In genomic region chr1:5810131-5810530, GRCh38 we compare ENCODE assay signal across 23 cellular contexts.
DNase-seq lines count a peak whose midpoint lies in the region; ATAC-seq and TF ChIP-seq lines count a peak whose summit lies in the region.
"Had no signal": no experiment of that assay in that cellular context is flagged by ENCODE, and none has a peak within 500 bp of the region (broad histone marks: within the 10 kb centered on the region; RNA-seq: fewer than 3 reads in every experiment).

No MANE protein-coding gene starts in this region.

- no peak for TF ChIP-seq CTCF in chondrocyte (IDR thresholded peaks at IDR 0.05)

- no peak overlapping the region for H3K27ac ChIP-seq in BLaER1 treated with 17β-estradiol and CSF1 and Interleukin-3, amounts not matched to agents 10 nM and 100 nM

- no peaks in the 10 kb centered on the region; a peak in 1 of 22 replicates for H4K20me1 ChIP-seq in BLaER1 treated with 17β-estradiol and CSF1 and Interleukin-3, amounts not matched to agents 10 nM and 100 nM

- H3K36me3 Mint-ChIP-seq in chondrocyte (ENCODE audit: low read depth) = no peaks in the 10 kb centered on the region
- no peaks in the 10 kb centered on the region for H3K36me3 Mint-ChIP-seq in activated T-cell treated with anti-CD3 and anti-CD28 coated beads, Interleukin-2, amount 50 U/mL, for 4 hours (ENCODE audit: insufficient read depth)
- H3K36me3 Mint-ChIP-seq in activated CD4-positive, alpha-beta T cell treated with anti-CD3 and anti-CD28 coated beads, Interleukin-2, amount 10 ng/mL, durations not matched to agents 7 days and 5 days (ENCODE audit: low read depth) = no peaks in the 10 kb centered on the region
- H3K36me3 Mint-ChIP-seq: CD14-positive monocyte; CD4-positive, alpha-beta memory T cell; CD4-positive, CD25-positive, alpha-beta regulatory T cell; CD8-positive, alpha-beta memory T cell had no signal

- intact Hi-C loops in posterior vena cava (cut with DNase I) = no loop called here

- H3K4me2 ChIP-seq in BLaER1 treated with 17β-estradiol and CSF1 and Interleukin-3, amounts not matched to agents 10 nM and 100 nM = peak overlapping the region in 7 of 11 experiments; percentile 71 to 97 (median 85); a peak in 13 of 22 replicates

- peaks cover 28 to 58% (median 53%) of the 10 kb centered on the region in 10 experiments for H3K4me1 ChIP-seq in BLaER1 treated with 17β-estradiol and CSF1 and Interleukin-3, amounts not matched to agents 10 nM and 100 nM
- H3K4me1 ChIP-seq: BE2C had no signal

- H3K4me1 Mint-ChIP-seq in chondrocyte (ENCODE audit: low read depth) = no peaks in the 10 kb centered on the region
- H3K4me1 Mint-ChIP-seq in activated T-cell treated with anti-CD3 and anti-CD28 coated beads, Interleukin-2, amount 50 U/mL, for 4 hours (ENCODE audit: low read depth) = no peaks in the 10 kb centered on the region
- no peaks in the 10 kb centered on the region for H3K4me1 Mint-ChIP-seq in activated CD4-positive, alpha-beta T cell treated with anti-CD3 and anti-CD28 coated beads, Interleukin-2, amount 10 ng/mL, durations not matched to agents 7 days and 5 days
- H3K4me1 Mint-ChIP-seq: CD14-positive monocyte; CD4-positive, alpha-beta memory T cell; CD4-positive, CD25-positive, alpha-beta regulatory T cell; CD8-positive, alpha-beta memory T cell had no signal

- H3K27me3 Mint-ChIP-seq in chondrocyte (ENCODE audit: low read depth) = no peaks in the 10 kb centered on the region
- peaks cover 15% of the 10 kb centered on the region for H3K27me3 Mint-ChIP-seq in activated T-cell treated with anti-CD3 and anti-CD28 coated beads, Interleukin-2, amount 50 U/mL, for 4 hours (ENCODE audit: low read depth)
- no peaks in the 10 kb centered on the region for H3K27me3 Mint-ChIP-seq in activated CD4-positive, alpha-beta T cell treated with anti-CD3 and anti-CD28 coated beads, Interleukin-2, amount 10 ng/mL, durations not matched to agents 7 days and 5 days

- H3K9ac ChIP-seq in BLaER1 treated with 17β-estradiol and CSF1 and Interleukin-3, amounts not matched to agents 10 nM and 100 nM = no peak overlapping the region

- CTCF ChIA-PET in activated CD4-positive, alpha-beta T cell treated with anti-CD3 and anti-CD28 coated beads, Interleukin-2, amount 10 ng/mL, durations not matched to agents 7 days and 5 days (lab: Charles Lee) = no interaction called here

- peaks cover 0 to 8% (median 0%) of the 10 kb centered on the region in 11 experiments; a peak in 1 of 22 replicates for H3K9me3 ChIP-seq in BLaER1 treated with 17β-estradiol and CSF1 and Interleukin-3, amounts not matched to agents 10 nM and 100 nM (replicated peaks in 1 of 11)
- H3K9me3 ChIP-seq: BE2C had no signal

- H3K36me3 ChIP-seq in BLaER1 treated with 17β-estradiol and CSF1 and Interleukin-3, amounts not matched to agents 10 nM and 100 nM = no peaks in the 10 kb centered on the region
- H3K36me3 ChIP-seq: BE2C had no signal

- no peak overlapping the region for H3K4me3 ChIP-seq in BLaER1 treated with 17β-estradiol and CSF1 and Interleukin-3, amounts not matched to agents 10 nM and 100 nM
- H3K4me3 ChIP-seq: GM12878 had no signal

- DNase-seq in chondrocyte (ENCODE audit: low spot score) = peak; percentile 59
- DNase-seq in posterior vena cava (ENCODE audit: low spot score) = peak; percentile 62
- no peak for DNase-seq in activated T-cell treated with anti-CD3 and anti-CD28 coated beads, Interleukin-2, amount 50 U/mL, for 4 hours
- DNase-seq in activated CD4-positive, alpha-beta T cell treated with anti-CD3 and anti-CD28 coated beads, Interleukin-2, amount 10 ng/mL, durations not matched to agents 7 days and 5 days = no peak
- no peak for DNase-seq in NCI-H2196 treated with DMSO at 0.1 percent for 48 hours (lab: John Stamatoyannopoulos, UW; ENCODE audit: unreplicated experiment)
- DNase-seq: 8988T; ACHN; BE2C; C1 segment of cervical spinal cord; CD4-positive, alpha-beta memory T cell; CD4-positive, CD25-positive, alpha-beta regulatory T cell; CD8-positive, alpha-beta memory T cell; COR-L47; DMS 273 treated with DMSO at 0.1 percent for 48 hours; DMS153; DMS53; DMS79; DND-41; EL had no signal

- no peak overlapping the region for H3K4me3 Mint-ChIP-seq in chondrocyte (ENCODE audit: unreplicated experiment)
- no peak overlapping the region for H3K4me3 Mint-ChIP-seq in activated T-cell treated with anti-CD3 and anti-CD28 coated beads, Interleukin-2, amount 50 U/mL, for 4 hours
- no peak overlapping the region for H3K4me3 Mint-ChIP-seq in activated CD4-positive, alpha-beta T cell treated with anti-CD3 and anti-CD28 coated beads, Interleukin-2, amount 10 ng/mL, durations not matched to agents 7 days and 5 days
- H3K4me3 Mint-ChIP-seq: CD14-positive monocyte; CD4-positive, alpha-beta memory T cell; CD4-positive, CD25-positive, alpha-beta regulatory T cell; CD8-positive, alpha-beta memory T cell had no signal

- H3K27me3 ChIP-seq in BLaER1 treated with 17β-estradiol and CSF1 and Interleukin-3, amounts not matched to agents 10 nM and 100 nM = peaks cover 0 to 11% (median 0%) of the 10 kb centered on the region in 11 experiments; a peak in 4 of 22 replicates
- H3K27me3 ChIP-seq: BE2C had no signal

- H3K9me3 Mint-ChIP-seq in chondrocyte (ENCODE audit: low read depth) = no peaks in the 10 kb centered on the region
- H3K9me3 Mint-ChIP-seq in activated T-cell treated with anti-CD3 and anti-CD28 coated beads, Interleukin-2, amount 50 U/mL, for 4 hours = no peaks in the 10 kb centered on the region
- no peaks in the 10 kb centered on the region for H3K9me3 Mint-ChIP-seq in activated CD4-positive, alpha-beta T cell treated with anti-CD3 and anti-CD28 coated beads, Interleukin-2, amount 10 ng/mL, durations not matched to agents 7 days and 5 days
- H3K9me3 Mint-ChIP-seq: CD4-positive, alpha-beta memory T cell; CD4-positive, CD25-positive, alpha-beta regulatory T cell; CD8-positive, alpha-beta memory T cell had no signal

- no peak overlapping the region for H3K27ac Mint-ChIP-seq in chondrocyte (ENCODE audit: unreplicated experiment)
- H3K27ac Mint-ChIP-seq in activated CD4-positive, alpha-beta T cell treated with anti-CD3 and anti-CD28 coated beads, Interleukin-2, amount 10 ng/mL, durations not matched to agents 7 days and 5 days = no peak overlapping the region
- H3K27ac Mint-ChIP-seq: CD14-positive monocyte; CD4-positive, alpha-beta memory T cell; CD4-positive, CD25-positive, alpha-beta regulatory T cell; CD8-positive, alpha-beta memory T cell had no signal

- ATAC-seq in HG03565 (IDR thresholded peaks at IDR 0.05; ENCODE audit: unreplicated experiment) = no peak
- ATAC-seq in activated T-cell treated with anti-CD3 and anti-CD28 coated beads, Interleukin-2, amount 50 U/mL, for 4 hours = no peak
- ATAC-seq: GM12878 had no signal

- POLR2A ChIA-PET in activated CD4-positive, alpha-beta T cell treated with anti-CD3 and anti-CD28 coated beads, Interleukin-2, amount 10 ng/mL, durations not matched to agents 7 days and 5 days (lab: Charles Lee) = no interaction called here

Comparison
In these comparisons a context has a peak if more than half of its experiments do, and no peak if none do; other contexts are left out.
1. DNase-seq: peak in chondrocyte (single experiment) and posterior vena cava (single experiment); none in activated T-cell treated with anti-CD3 and anti-CD28 coated beads, Interleukin-2, amount 50 U/mL, for 4 hours (single experiment), activated CD4-positive, alpha-beta T cell treated with anti-CD3 and anti-CD28 coated beads, Interleukin-2, amount 10 ng/mL, durations not matched to agents 7 days and 5 days (single experiment) and NCI-H2196 treated with DMSO at 0.1 percent for 48 hours (single experiment).